17 cellular contexts compared by ENCODE assay signal in the genomic region with DNA sequence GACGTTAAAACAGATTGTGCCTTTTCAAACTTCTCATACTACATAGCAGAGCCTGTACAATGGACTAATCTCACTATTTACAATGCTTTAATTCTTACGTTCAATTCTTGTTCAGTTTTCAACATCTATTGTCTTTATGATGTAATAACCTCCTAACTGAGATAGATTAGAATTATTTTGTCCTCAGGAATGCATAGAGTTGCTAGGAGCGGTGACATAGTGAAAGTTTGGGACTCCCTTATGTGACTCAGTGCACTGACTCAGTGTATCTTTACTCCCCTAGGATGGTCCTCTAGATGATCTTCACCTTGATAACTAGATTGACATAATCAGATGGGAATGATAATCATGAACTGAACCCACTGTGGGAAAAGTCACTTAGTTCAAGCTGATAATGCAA.
"Had no signal": no experiment of that assay in that cellular context is flagged by ENCODE, and none has a peak within 500 bp of the region (broad histone marks: within the 10 kb centered on the region; RNA-seq: fewer than 3 reads in every experiment).

No MANE protein-coding gene starts in this region.

- H3K36me3 ChIP-seq: adrenal gland, gastroesophageal sphincter, left lung, pancreas, spleen, upper lobe of left lung had no signal

- DNase-seq: activated naive CD4-positive, alpha-beta T cell treated with anti-CD3 and anti-CD28 coated beads, Interleukin-2, amount 10 ng/mL, durations not matched to agents 7 days and 5 days; activated T-cell treated with anti-CD3 and anti-CD28 coated beads, Interleukin-2, amount 50 U/mL, for 1 hour; adrenal gland; central memory CD4-positive, alpha-beta T cell; cortex of kidney; effector CD4-positive, alpha-beta T cell; left lung; naive B cell; pancreas; spleen; stimulated activated naive CD8-positive, alpha-beta T cell treated with anti-CD3 and anti-CD28 coated beads, Interleukin-15, amount 100 ng/mL, for 72 hours; upper lobe of left lung had no signal

- H3K9me3 Mint-ChIP-seq: activated naive CD4-positive, alpha-beta T cell treated with anti-CD3 and anti-CD28 coated beads, Interleukin-2, amount 10 ng/mL, durations not matched to agents 7 days and 5 days; activated T-helper 2 cell treated with anti-CD3 and anti-CD28 coated beads, Interferon-gamma antibody, Interleukin-2, Interleukin-4, amounts not matched to agents 10 μg/mL and 5 μg/mL and 100 μg/mL, durations not matched to agents 14 hours and 24 hours and 36 hours; T-helper 2 cell treated with Interferon-gamma antibody and Interleukin-4, amounts not matched to agents 5 μg/mL and 100 μg/mL, for 36 hours had no signal

- H3K27ac Mint-ChIP-seq: activated naive CD4-positive, alpha-beta T cell treated with anti-CD3 and anti-CD28 coated beads, Interleukin-2, amount 10 ng/mL, durations not matched to agents 7 days and 5 days; activated T-helper 2 cell treated with anti-CD3 and anti-CD28 coated beads, Interferon-gamma antibody, Interleukin-2, Interleukin-4, amounts not matched to agents 10 μg/mL and 5 μg/mL and 100 μg/mL, durations not matched to agents 14 hours and 24 hours and 36 hours; naive B cell; stimulated activated naive CD8-positive, alpha-beta T cell treated with anti-CD3 and anti-CD28 coated beads, Interleukin-15, amount 100 ng/mL, for 72 hours; T-helper 2 cell treated with Interferon-gamma antibody and Interleukin-4, amounts not matched to agents 5 μg/mL and 100 μg/mL, for 36 hours had no signal

- H3K4me3 ChIP-seq: adrenal gland, gastroesophageal sphincter, left lung, pancreas, spleen, upper lobe of left lung had no signal

- H3K27me3 ChIP-seq: adrenal gland, gastroesophageal sphincter, left lung, pancreas, spleen, upper lobe of left lung had no signal

- H3K4me1 Mint-ChIP-seq: activated naive CD4-positive, alpha-beta T cell treated with anti-CD3 and anti-CD28 coated beads, Interleukin-2, amount 10 ng/mL, durations not matched to agents 7 days and 5 days; naive B cell; stimulated activated naive CD8-positive, alpha-beta T cell treated with anti-CD3 and anti-CD28 coated beads, Interleukin-15, amount 100 ng/mL, for 72 hours had no signal

- H3K36me3 Mint-ChIP-seq: activated naive CD4-positive, alpha-beta T cell treated with anti-CD3 and anti-CD28 coated beads, Interleukin-2, amount 10 ng/mL, durations not matched to agents 7 days and 5 days; naive B cell had no signal

- H3K9me3 ChIP-seq: adrenal gland, gastroesophageal sphincter, left lung, pancreas, spleen, upper lobe of left lung had no signal

- H3K4me1 ChIP-seq: gastroesophageal sphincter, left lung, pancreas, spleen, upper lobe of left lung had no signal

- H3K4me3 Mint-ChIP-seq: activated naive CD4-positive, alpha-beta T cell treated with anti-CD3 and anti-CD28 coated beads, Interleukin-2, amount 10 ng/mL, durations not matched to agents 7 days and 5 days; naive B cell; stimulated activated naive CD8-positive, alpha-beta T cell treated with anti-CD3 and anti-CD28 coated beads, Interleukin-15, amount 100 ng/mL, for 72 hours; T-helper 2 cell treated with Interferon-gamma antibody and Interleukin-4, amounts not matched to agents 5 μg/mL and 100 μg/mL, for 36 hours had no signal

- ATAC-seq: activated CD4-positive, CD25-positive, alpha-beta regulatory T cell treated with anti-CD3 and anti-CD28 coated beads, Interleukin-2, amount 50 U/mL, for 24 hours; gastroesophageal sphincter; left lung; pancreas; sciatic nerve; stimulated activated naive CD8-positive, alpha-beta T cell treated with anti-CD3 and anti-CD28 coated beads, Interleukin-15, amount 100 ng/mL, for 72 hours had no signal

- H3K27ac ChIP-seq: adrenal gland, gastroesophageal sphincter, left lung, pancreas, spleen, upper lobe of left lung had no signal

- H3K27me3 Mint-ChIP-seq: activated naive CD4-positive, alpha-beta T cell treated with anti-CD3 and anti-CD28 coated beads, Interleukin-2, amount 10 ng/mL, durations not matched to agents 7 days and 5 days; naive B cell; stimulated activated naive CD8-positive, alpha-beta T cell treated with anti-CD3 and anti-CD28 coated beads, Interleukin-15, amount 100 ng/mL, for 72 hours had no signal
